Comparison of ENCODE assay signal across 23 cellular contexts in genomic region chr1:111145963-111146768, GRCh38. TPM values are rescaled to one million over a fixed set of nuclear protein-coding genes. Genes with fewer than 3 reads are reported as not detected.
DNase-seq lines count a peak whose midpoint lies in the region; ATAC-seq lines count a peak whose summit lies in the region.
"Had no signal": no experiment of that assay in that cellular context is flagged by ENCODE, and none has a peak within 500 bp of the region (broad histone marks: within the 10 kb centered on the region; RNA-seq: fewer than 3 reads in every experiment).

No MANE protein-coding gene starts in this region.

- no peak for DNase-seq in activated CD4-positive, alpha-beta T cell treated with anti-CD3 and anti-CD28 coated beads for 36 hours
- DNase-seq in activated CD4-positive, alpha-beta T cell treated with anti-CD3 and anti-CD28 coated beads, Interleukin-2, amount 50 U/mL, for 1 hour, result no peak
- DNase-seq in EH (ENCODE audit: low read depth), result peak; percentile 16
- DNase-seq in activated CD8-positive, alpha-beta T cell treated with anti-CD3 and anti-CD28 coated beads, Interleukin-2, amount 10 ng/mL, durations not matched to agents 7 days and 5 days, result no peak
- DNase-seq in naive thymus-derived CD4-positive, alpha-beta T cell, result no peak
- no peak for DNase-seq in C1 segment of cervical spinal cord (lab: John Stamatoyannopoulos, UW)
- DNase-seq in activated effector memory CD4-positive, alpha-beta T cell treated with anti-CD3 and anti-CD28 coated beads, Interleukin-2, amount 50 U/mL, for 16 hours, result no peak
- DNase-seq: 8988T; activated CD8-positive, alpha-beta memory T cell treated with anti-CD3 and anti-CD28 coated beads, Interleukin-2, amount 50 U/mL, for 4 hours; adrenal gland; dorsolateral prefrontal cortex; erythroblast; MM.1S; NCI-H146; NCI-H2171 treated with DMSO at 0.1 percent for 48 hours; PC-9; SJCRH30; T1000 had no signal

- CTCF ChIA-PET in activated CD4-positive, alpha-beta T cell treated with anti-CD3 and anti-CD28 coated beads for 36 hours (lab: Charles Lee), result interaction anchor here (0.5 to 0.8 kb wide), 2 partner anchors 77 to 267 kb away, joined by 3 read pairs; no protein-coding TSS in a partner anchor
- CTCF ChIA-PET in activated CD8-positive, alpha-beta T cell treated with anti-CD3 and anti-CD28 coated beads, Interleukin-2, amount 10 ng/mL, durations not matched to agents 7 days and 5 days (lab: Charles Lee), result no interaction called here
- CTCF ChIA-PET in naive thymus-derived CD4-positive, alpha-beta T cell (lab: Charles Lee), result interaction anchor here (0.7 to 1.6 kb wide), 2 partner anchors 41 to 115 kb away, joined by 4 read pairs; no protein-coding TSS in a partner anchor

- no peaks in the 10 kb centered on the region for H3K27me3 Mint-ChIP-seq in activated CD4-positive, alpha-beta T cell treated with anti-CD3 and anti-CD28 coated beads for 36 hours
- no peaks in the 10 kb centered on the region for H3K27me3 Mint-ChIP-seq in activated CD8-positive, alpha-beta T cell treated with anti-CD3 and anti-CD28 coated beads, Interleukin-2, amount 10 ng/mL, durations not matched to agents 7 days and 5 days (ENCODE audit: low read depth)
- no peaks in the 10 kb centered on the region for H3K27me3 Mint-ChIP-seq in naive thymus-derived CD4-positive, alpha-beta T cell

- H3K36me3 Mint-ChIP-seq in activated CD4-positive, alpha-beta T cell treated with anti-CD3 and anti-CD28 coated beads for 36 hours (ENCODE audit: low read depth), result peaks cover 35% of the 10 kb centered on the region
- H3K36me3 Mint-ChIP-seq in activated CD8-positive, alpha-beta T cell treated with anti-CD3 and anti-CD28 coated beads, Interleukin-2, amount 10 ng/mL, durations not matched to agents 7 days and 5 days (ENCODE audit: low read depth), result peaks cover 50% of the 10 kb centered on the region
- H3K36me3 Mint-ChIP-seq in naive thymus-derived CD4-positive, alpha-beta T cell, result peaks cover 7 to 37% (median 23%) of the 10 kb centered on the region in 5 donors

- peaks cover 0 to 20% (median 9%) of the 10 kb centered on the region in 3 experiments for H3K36me3 ChIP-seq in naive thymus-derived CD4-positive, alpha-beta T cell (ENCODE audit: control insufficient read depth in 2 of 3, insufficient read depth in 3 of 3, low read length in 3 of 3)

- no peaks in the 10 kb centered on the region for H3K9me3 ChIP-seq in naive thymus-derived CD4-positive, alpha-beta T cell (ENCODE audit: control insufficient read depth in 2 of 3, low read length in 3 of 3)
- H3K9me3 ChIP-seq: adrenal gland, SJCRH30, upper lobe of left lung had no signal

- ATAC-seq in activated CD4-positive, alpha-beta T cell treated with anti-CD3 and anti-CD28 coated beads for 36 hours, result peak; percentile 61
- no peak for ATAC-seq in activated CD8-positive, alpha-beta T cell treated with anti-CD3 and anti-CD28 coated beads, Interleukin-2, amount 10 ng/mL, durations not matched to agents 7 days and 5 days
- ATAC-seq in naive thymus-derived CD4-positive, alpha-beta T cell, result no peak
- ATAC-seq in HG02840 (IDR thresholded peaks at IDR 0.05; ENCODE audit: low FRiP score, unreplicated experiment), result no peak

- peak overlapping the region; percentile 1 for H3K4me3 Mint-ChIP-seq in activated CD4-positive, alpha-beta T cell treated with anti-CD3 and anti-CD28 coated beads for 36 hours
- no peak overlapping the region for H3K4me3 Mint-ChIP-seq in activated CD8-positive, alpha-beta T cell treated with anti-CD3 and anti-CD28 coated beads, Interleukin-2, amount 10 ng/mL, durations not matched to agents 7 days and 5 days
- H3K4me3 Mint-ChIP-seq in naive thymus-derived CD4-positive, alpha-beta T cell, result peak overlapping the region in 8 of 10 donors; percentile 1 to 44 (median 24)

- peaks cover 10 to 31% of the 10 kb centered on the region in 2 donors for H3K4me1 ChIP-seq in naive thymus-derived CD4-positive, alpha-beta T cell (ENCODE audit: control insufficient read depth in 2 of 2, insufficient read depth in 2 of 2, low read length in 2 of 2)
- H3K4me1 ChIP-seq: parathyroid adenoma, SJCRH30 had no signal

- H3K4me3 ChIP-seq in naive thymus-derived CD4-positive, alpha-beta T cell (ENCODE audit: low read length), result no peak overlapping the region
- H3K4me3 ChIP-seq: adrenal gland, cardiac muscle cell, dorsolateral prefrontal cortex, lung, PC-9, SJCRH30, upper lobe of left lung had no signal

- intact Hi-C loops in activated CD4-positive, alpha-beta T cell treated with anti-CD3 and anti-CD28 coated beads for 36 hours (cut with DNase I, micrococcal nuclease), result loop anchor here (1.0 to 10.0 kb wide), 4 partner anchors 36 to 609 kb away; partner anchors contain the start of gene DDX20 (in 1 of the 2)
- intact Hi-C loops in naive thymus-derived CD4-positive, alpha-beta T cell (cut with micrococcal nuclease), result loop anchor here in 1 of 2 donors (2.0 kb wide), 1 partner anchor 17 kb away; no protein-coding TSS in a partner anchor

- H3K27ac ChIP-seq in naive thymus-derived CD4-positive, alpha-beta T cell (ENCODE audit: low read depth, low read length), result no peak overlapping the region
- H3K27ac ChIP-seq: adrenal gland, cardiac muscle cell, dorsolateral prefrontal cortex, parathyroid adenoma, PC-9, SJCRH30, upper lobe of left lung had no signal

- H3K27me3 ChIP-seq in naive thymus-derived CD4-positive, alpha-beta T cell (ENCODE audit: control insufficient read depth in 2 of 2, insufficient read depth in 2 of 2, low read length in 2 of 2), result no peaks in the 10 kb centered on the region
- H3K27me3 ChIP-seq: adrenal gland, cardiac muscle cell, dorsolateral prefrontal cortex, SJCRH30, upper lobe of left lung had no signal

- POLR2A ChIA-PET in activated CD4-positive, alpha-beta T cell treated with anti-CD3 and anti-CD28 coated beads for 36 hours (lab: Charles Lee), result interaction anchor here (0.8 kb wide), 1 partner anchor 71 kb away, joined by 4 read pairs; no protein-coding TSS in a partner anchor
- POLR2A ChIA-PET in activated CD8-positive, alpha-beta T cell treated with anti-CD3 and anti-CD28 coated beads, Interleukin-2, amount 10 ng/mL, durations not matched to agents 7 days and 5 days (lab: Charles Lee), result no interaction called here
- POLR2A ChIA-PET in naive thymus-derived CD4-positive, alpha-beta T cell (lab: Charles Lee), result interaction anchor here (0.7 kb wide), 1 partner anchor 53 kb away, joined by 3 read pairs; no protein-coding TSS in a partner anchor

- peak overlapping the region; percentile 84 for H3K27ac Mint-ChIP-seq in activated CD4-positive, alpha-beta T cell treated with anti-CD3 and anti-CD28 coated beads for 36 hours
- H3K27ac Mint-ChIP-seq in activated CD8-positive, alpha-beta T cell treated with anti-CD3 and anti-CD28 coated beads, Interleukin-2, amount 10 ng/mL, durations not matched to agents 7 days and 5 days, result peak overlapping the region; percentile 24
- H3K27ac Mint-ChIP-seq in naive thymus-derived CD4-positive, alpha-beta T cell, result peak overlapping the region in 7 of 9 donors; percentile 1 to 59 (median 32)

- H3K9me3 Mint-ChIP-seq in activated CD4-positive, alpha-beta T cell treated with anti-CD3 and anti-CD28 coated beads for 36 hours (ENCODE audit: low read depth), result no peaks in the 10 kb centered on the region
- no peaks in the 10 kb centered on the region for H3K9me3 Mint-ChIP-seq in activated CD8-positive, alpha-beta T cell treated with anti-CD3 and anti-CD28 coated beads, Interleukin-2, amount 10 ng/mL, durations not matched to agents 7 days and 5 days (ENCODE audit: insufficient read depth)
- H3K9me3 Mint-ChIP-seq in naive thymus-derived CD4-positive, alpha-beta T cell, result no peaks in the 10 kb centered on the region

- H3K4me1 Mint-ChIP-seq in activated CD4-positive, alpha-beta T cell treated with anti-CD3 and anti-CD28 coated beads for 36 hours, result peaks cover 80% of the 10 kb centered on the region
- peaks cover 45% of the 10 kb centered on the region for H3K4me1 Mint-ChIP-seq in activated CD8-positive, alpha-beta T cell treated with anti-CD3 and anti-CD28 coated beads, Interleukin-2, amount 10 ng/mL, durations not matched to agents 7 days and 5 days (ENCODE audit: low read depth)
- H3K4me1 Mint-ChIP-seq in naive thymus-derived CD4-positive, alpha-beta T cell, result peaks cover 44 to 94% (median 80%) of the 10 kb centered on the region in 7 donors

RNA-seq across cellular contexts. Expression of gene CEPT1, which starts 6.1 kb away (rescaled TPM):
- 10 to 100 TPM; 34.7 to 49.1 TPM for total RNA-seq in activated CD4-positive, alpha-beta T cell treated with anti-CD3 and anti-CD28 coated beads for 36 hours
- 10 to 100 TPM; 36.6 to 37.5 TPM for total RNA-seq in activated CD8-positive, alpha-beta T cell treated with anti-CD3 and anti-CD28 coated beads, Interleukin-2, amount 10 ng/mL, durations not matched to agents 7 days and 5 days
- 10 to 100 TPM; 39.1 to 57.5 (median 40.2) TPM for total RNA-seq in naive thymus-derived CD4-positive, alpha-beta T cell
- 10 to 100 TPM; 23.0 to 26.3 TPM for polyA plus RNA-seq in naive thymus-derived CD4-positive, alpha-beta T cell

RNA-seq across cellular contexts. Expression of gene DRAM2, which starts 6.3 kb away (rescaled TPM):
- 10 to 100 TPM; 30.4 to 34.4 TPM for total RNA-seq in activated CD4-positive, alpha-beta T cell treated with anti-CD3 and anti-CD28 coated beads for 36 hours
- 10 to 100 TPM; 27.5 to 29.3 TPM for total RNA-seq in activated CD8-positive, alpha-beta T cell treated with anti-CD3 and anti-CD28 coated beads, Interleukin-2, amount 10 ng/mL, durations not matched to agents 7 days and 5 days
- 10 to 100 TPM; 26.9 to 51.6 (median 43.5) TPM for total RNA-seq in naive thymus-derived CD4-positive, alpha-beta T cell
- 10 to 100 TPM; 76.4 to 87.5 TPM for polyA plus RNA-seq in naive thymus-derived CD4-positive, alpha-beta T cell

RNA-seq across cellular contexts. Expression of gene DENND2D, which starts 54.3 kb away (rescaled TPM):
- 100 to 1,000 TPM; 174 to 190 TPM for total RNA-seq in activated CD4-positive, alpha-beta T cell treated with anti-CD3 and anti-CD28 coated beads for 36 hours
- total RNA-seq in activated CD8-positive, alpha-beta T cell treated with anti-CD3 and anti-CD28 coated beads, Interleukin-2, amount 10 ng/mL, durations not matched to agents 7 days and 5 days, result 100 to 1,000 TPM; 262 to 275 TPM
- total RNA-seq in naive thymus-derived CD4-positive, alpha-beta T cell, result 100 to 1,000 TPM; 122 to 328 (median 288) TPM
- 100 to 1,000 TPM; 192 to 421 TPM for polyA plus RNA-seq in naive thymus-derived CD4-positive, alpha-beta T cell
- total RNA-seq: SJCRH30 had no signal

Comparison
In these comparisons a context has a peak if more than half of its experiments do, and no peak if none do; other contexts are left out.
1. H3K27ac Mint-ChIP-seq: peak in every context shown above with its lines; median percentile 84 in activated CD4-positive, alpha-beta T cell treated with anti-CD3 and anti-CD28 coated beads for 36 hours; 32 in naive thymus-derived CD4-positive, alpha-beta T cell; 24 in activated CD8-positive, alpha-beta T cell treated with anti-CD3 and anti-CD28 coated beads, Interleukin-2, amount 10 ng/mL, durations not matched to agents 7 days and 5 days.